In genomic region chr5:220008-220407, GRCh38 we compare ENCODE assay signal across 8 cellular contexts. TPM values are rescaled to one million over a fixed set of nuclear protein-coding genes. Genes with fewer than 3 reads are reported as not detected.
DNase-seq lines count a peak whose midpoint lies in the region; ATAC-seq and TF ChIP-seq lines count a peak whose summit lies in the region.

No MANE protein-coding gene starts in this region.

- H3K36me3 ChIP-seq in heart right ventricle (peaks cover 0 to 24% (median 12%) of the 10 kb centered on the region in 9 donors), upper lobe of right lung (peaks cover 14% of the 10 kb centered on the region)

- WGBS in heart right ventricle, 2 donors = 17 to 20% methylated on average over 3 of the region's 3 CpGs

- peaks cover 3 to 66% (median 48%) of the 10 kb centered on the region in 9 donors for H3K4me1 ChIP-seq in heart right ventricle
- H3K4me1 ChIP-seq in upper lobe of right lung = peaks cover 39% of the 10 kb centered on the region

- H3K27me3 ChIP-seq in heart right ventricle (no peaks in the 10 kb centered on the region), upper lobe of right lung (no peaks in the 10 kb centered on the region)

- H3K4me3 ChIP-seq in heart right ventricle (peak overlapping the region; percentile 69 to 100 (median 96)), upper lobe of right lung (peak overlapping the region; percentile 86)

- no peak for ATAC-seq in heart right ventricle
- no peak for ATAC-seq in upper lobe of right lung

- intact Hi-C loops in heart right ventricle (cut with DNase I) = loop anchor here in 1 of 10 donors (10.0 kb wide), 1 partner anchor 55 kb away; the partner anchor contains the start of gene PDCD6
- intact Hi-C loops in cardiac septum (cut with DNase I) = no loop called here
- intact Hi-C loops in upper lobe of right lung (cut with DNase I) = no loop called here

- H3K9me3 ChIP-seq in heart right ventricle (no peaks in the 10 kb centered on the region), upper lobe of right lung (no peaks in the 10 kb centered on the region)

- H3K27ac ChIP-seq in heart right ventricle (peak overlapping the region in 7 of 10 donors; percentile 96 to 99 (median 97)), upper lobe of right lung (peak overlapping the region; percentile 90)

- H3K36me3 Mint-ChIP-seq in T-helper 1 cell treated with Interleukin-12 subunit alpha and Interleukin-12 subunit beta and Interleukin-4 antibody, amounts not matched to agents 30 μg/mL and 1 μg/mL, for 36 hours (ENCODE audit: low read depth) = peaks cover 27% of the 10 kb centered on the region
- peaks cover 2 to 8% (median 7%) of the 10 kb centered on the region in 3 donors for H3K36me3 Mint-ChIP-seq in immature natural killer cell

- H3K4me3 Mint-ChIP-seq in T-helper 1 cell treated with Interleukin-12 subunit alpha and Interleukin-12 subunit beta and Interleukin-4 antibody, amounts not matched to agents 30 μg/mL and 1 μg/mL, for 36 hours = peak overlapping the region; percentile 94
- H3K4me3 Mint-ChIP-seq in immature natural killer cell = peak overlapping the region; percentile 93 to 97 (median 96)

- H3K27ac Mint-ChIP-seq in T-helper 1 cell treated with Interleukin-12 subunit alpha and Interleukin-12 subunit beta and Interleukin-4 antibody, amounts not matched to agents 30 μg/mL and 1 μg/mL, for 36 hours = peak overlapping the region; percentile 92
- H3K27ac Mint-ChIP-seq in immature natural killer cell = peak overlapping the region; percentile 95 to 98 (median 96)

- DNase-seq in heart right ventricle (no peak), cardiac septum (ENCODE audit: low spot score) (no peak), immature natural killer cell (peak; percentile 39 to 44 (median 43)), upper lobe of right lung (no peak), NCI-H146 (lab: John Stamatoyannopoulos, UW) (no peak), HCEC 1CT (no peak), NCI-H1048 (lab: John Stamatoyannopoulos, UW) (no peak)

- H3K9me3 Mint-ChIP-seq in T-helper 1 cell treated with Interleukin-12 subunit alpha and Interleukin-12 subunit beta and Interleukin-4 antibody, amounts not matched to agents 30 μg/mL and 1 μg/mL, for 36 hours = no peaks in the 10 kb centered on the region
- H3K9me3 Mint-ChIP-seq in immature natural killer cell = no peaks in the 10 kb centered on the region

- peaks cover 47% of the 10 kb centered on the region for H3K4me1 Mint-ChIP-seq in T-helper 1 cell treated with Interleukin-12 subunit alpha and Interleukin-12 subunit beta and Interleukin-4 antibody, amounts not matched to agents 30 μg/mL and 1 μg/mL, for 36 hours (ENCODE audit: low read depth)
- peaks cover 52 to 63% of the 10 kb centered on the region in 2 donors for H3K4me1 Mint-ChIP-seq in immature natural killer cell

- no peak for TF ChIP-seq CTCF in heart right ventricle (IDR thresholded peaks at IDR 0.05)
- no peak for TF ChIP-seq CTCF in upper lobe of right lung (IDR thresholded peaks at IDR 0.05)

- H3K27me3 Mint-ChIP-seq in T-helper 1 cell treated with Interleukin-12 subunit alpha and Interleukin-12 subunit beta and Interleukin-4 antibody, amounts not matched to agents 30 μg/mL and 1 μg/mL, for 36 hours (ENCODE audit: low read depth) = no peaks in the 10 kb centered on the region
- H3K27me3 Mint-ChIP-seq in immature natural killer cell (ENCODE audit: low read depth in 3 of 3) = peaks cover 4 to 21% (median 10%) of the 10 kb centered on the region in 3 donors

RNA-seq across cellular contexts. Expression of gene SDHA, which starts 1.9 kb away (rescaled TPM):
- total RNA-seq in heart right ventricle = 100 to 1,000 TPM; 557 to 897 (median 823) TPM
- 100 to 1,000 TPM; 317 to 636 TPM for polyA plus RNA-seq in heart right ventricle
- total RNA-seq in cardiac septum = 580 TPM
- 100 to 1,000 TPM; 140 to 224 (median 208) TPM for polyA plus RNA-seq in immature natural killer cell
- total RNA-seq in upper lobe of right lung = 94.0 TPM

RNA-seq across cellular contexts. Expression of gene CCDC127, which starts 2.1 kb away (rescaled TPM):
- total RNA-seq in heart right ventricle (10 to 100 TPM in 1 of 10 donors, 1 to 10 TPM in 9; 5.0 to 10.4 (median 7.7) TPM), cardiac septum (9.6 TPM), upper lobe of right lung (5.5 TPM)
- polyA plus RNA-seq in heart right ventricle (1 to 10 TPM; 3.8 to 4.3 TPM), immature natural killer cell (1 to 10 TPM; 2.4 to 3.8 (median 3.6) TPM)

RNA-seq across cellular contexts. Expression of gene LRRC14B, which starts 28.7 kb away (rescaled TPM):
- total RNA-seq in heart right ventricle = 10 to 100 TPM; 27.4 to 96.6 (median 58.3) TPM
- 10 to 100 TPM in 1 of 2 donors, 1 to 10 TPM in 1; 2.6 to 16.0 TPM for polyA plus RNA-seq in heart right ventricle
- total RNA-seq in cardiac septum = 8.5 TPM
- not detected for polyA plus RNA-seq in immature natural killer cell
- not detected for total RNA-seq in upper lobe of right lung

RNA-seq across cellular contexts. Expression of gene PDCD6, which starts 51.4 kb away (rescaled TPM):
- total RNA-seq in heart right ventricle = 10 to 100 TPM; 27.6 to 42.9 (median 35.6) TPM
- 10 to 100 TPM; 51.2 to 85.9 TPM for polyA plus RNA-seq in heart right ventricle
- total RNA-seq in cardiac septum = 39.6 TPM
- polyA plus RNA-seq in immature natural killer cell = 100 to 1,000 TPM; 209 to 392 (median 236) TPM
- 69.5 TPM for total RNA-seq in upper lobe of right lung

Comparison
In these comparisons a context has a peak if more than half of its experiments do, and no peak if none do; other contexts are left out.
1. DNase-seq: peak in immature natural killer cell (3 of 3); none in heart right ventricle (0 of 2), cardiac septum (single experiment), upper lobe of right lung (single experiment), NCI-H146 (single experiment), HCEC 1CT (single experiment) and NCI-H1048 (single experiment).